1 cellular context compared by ENCODE assay signal in the genomic region with DNA sequence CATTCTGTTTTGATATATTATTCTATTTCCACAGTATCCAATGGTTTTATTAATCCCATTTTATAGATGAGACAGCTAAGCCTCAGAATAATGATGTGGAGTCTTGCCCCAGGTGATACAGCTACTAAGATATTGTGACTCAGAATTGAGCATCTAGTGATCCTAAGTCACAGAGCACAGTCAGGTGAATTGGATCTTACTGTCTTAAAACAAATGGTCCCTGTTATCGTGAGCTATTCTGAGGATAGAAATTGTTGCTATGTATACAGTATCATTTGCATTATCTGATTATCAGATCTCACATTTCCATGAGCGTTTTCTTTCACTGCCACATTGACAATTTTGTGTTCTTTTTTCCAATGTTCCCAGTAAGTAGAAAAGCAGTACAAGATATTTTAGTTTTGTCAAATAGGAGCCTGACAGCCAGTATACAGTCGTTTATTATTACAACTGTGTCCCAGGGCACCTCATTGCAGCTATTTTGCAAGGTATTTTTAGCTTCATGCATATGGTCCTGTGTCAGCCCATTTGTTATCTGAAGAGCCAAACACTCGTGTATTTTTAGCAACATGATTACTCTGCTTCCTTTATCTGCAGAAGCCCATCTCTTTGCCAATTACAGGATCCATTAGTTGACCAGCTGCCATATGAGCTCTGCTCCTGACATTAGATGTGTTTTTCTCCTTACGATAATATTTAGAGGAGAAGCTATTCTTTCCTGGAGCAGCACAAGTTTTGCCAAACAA.
A peak's percentile ranks its signal among the peaks of the same experiment; 100 is the strongest.
TF ChIP-seq lines count a peak whose summit lies in the region.

No MANE protein-coding gene starts in this region.

TF ChIP-seq in SK-N-SH treated with all-trans-retinoic acid at 6 μM for 48 hours, 23 proteins besides CTCF, POLR2A, EP300 and RAD21 (continued from another document):
- TF ChIP-seq, protein P1, sequence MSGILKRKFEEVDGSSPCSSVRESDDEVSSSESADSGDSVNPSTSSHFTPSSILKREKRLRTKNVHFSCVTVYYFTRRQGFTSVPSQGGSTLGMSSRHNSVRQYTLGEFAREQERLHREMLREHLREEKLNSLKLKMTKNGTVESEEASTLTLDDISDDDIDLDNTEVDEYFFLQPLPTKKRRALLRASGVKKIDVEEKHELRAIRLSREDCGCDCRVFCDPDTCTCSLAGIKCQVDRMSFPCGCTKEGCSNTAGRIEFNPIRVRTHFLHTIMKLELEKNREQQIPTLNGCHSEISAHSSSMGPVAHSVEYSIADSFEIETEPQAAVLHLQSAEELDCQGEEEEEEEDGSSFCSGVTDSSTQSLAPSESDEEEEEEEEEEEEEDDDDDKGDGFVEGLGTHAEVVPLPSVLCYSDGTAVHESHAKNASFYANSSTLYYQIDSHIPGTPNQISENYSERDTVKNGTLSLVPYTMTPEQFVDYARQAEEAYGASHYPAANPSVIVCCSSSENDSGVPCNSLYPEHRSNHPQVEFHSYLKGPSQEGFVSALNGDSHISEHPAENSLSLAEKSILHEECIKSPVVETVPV (CRISPR knock-in tag; IDR thresholded peaks at IDR 0.05), result 0 out of 2 replicates have a peak, but pooled peaks have one; percentile 38
- TF ChIP-seq TOX (CRISPR knock-in tag; IDR thresholded peaks at IDR 0.05; ENCODE audit: borderline replicate concordance), result no peak
- TF ChIP-seq GLIS3 (CRISPR knock-in tag; IDR thresholded peaks at IDR 0.05), result no peak
